ENCODE assay signal across 17 cellular contexts in genomic region chr3:113625724-113626348, GRCh38.
DNase-seq lines count a peak whose midpoint lies in the region; ATAC-seq and TF ChIP-seq lines count a peak whose summit lies in the region.
"Had no signal": no experiment of that assay in that cellular context is flagged by ENCODE, and none has a peak within 500 bp of the region (broad histone marks: within the 10 kb centered on the region; RNA-seq: fewer than 3 reads in every experiment).

No MANE protein-coding gene starts in this region.

- H3K27me3 ChIP-seq in heart left ventricle (no peaks in the 10 kb centered on the region), right cardiac atrium (ENCODE audit: control insufficient read depth, insufficient read depth) (no peaks in the 10 kb centered on the region), mesenchymal stem cell (ENCODE audit: control insufficient read depth in 1 of 2, insufficient read depth in 1 of 2, low read length in 2 of 2) (peaks cover 0 to 19% of the 10 kb centered on the region in 2 experiments)

- TF ChIP-seq CTCF in heart left ventricle (IDR thresholded peaks at IDR 0.05): no peak

- no peak overlapping the region for H2BK15ac ChIP-seq in mesenchymal stem cell (ENCODE audit: low read depth, poor library complexity, severe bottlenecking)

- H3K4me3 ChIP-seq in heart left ventricle (peak overlapping the region in 8 of 12 donors; percentile 1 to 44 (median 32)), right cardiac atrium (ENCODE audit: low read length) (no peak overlapping the region), mesenchymal stem cell (ENCODE audit: insufficient read depth in 1 of 2, low read depth in 1 of 2, low read length in 2 of 2) (no peak overlapping the region)
- H3K4me3 ChIP-seq: SJSA1 had no signal

- intact Hi-C loops in heart left ventricle (cut with DNase I): loop anchor here (1.0 to 10.0 kb wide), 7 partner anchors 45 to 591 kb away; no protein-coding TSS in a partner anchor
- intact Hi-C loops in right cardiac atrium (cut with DNase I): loop anchor here in 3 of 4 donors (5.0 to 10.0 kb wide), 2 partner anchors 129 to 131 kb away; no protein-coding TSS in a partner anchor

- H3K27ac ChIP-seq in heart left ventricle (peak overlapping the region in 5 of 12 donors; percentile 10 to 75 (median 38)), right cardiac atrium (ENCODE audit: low read length) (no peak overlapping the region), mesenchymal stem cell (ENCODE audit: low read length, poor library complexity, severe bottlenecking) (no peak overlapping the region), substantia nigra (ENCODE audit: low read depth, low read length, poor library complexity, severe bottlenecking) (no peak overlapping the region)
- H3K27ac ChIP-seq: SJSA1 had no signal

- TF ChIP-seq POLR2A in heart left ventricle (IDR thresholded peaks at IDR 0.05): no peak

- H4K91ac ChIP-seq in mesenchymal stem cell (ENCODE audit: low read length): no peak overlapping the region

- H3K9ac ChIP-seq in mesenchymal stem cell (ENCODE audit: low read length): peak overlapping the region; percentile 67

- H3K79me1 ChIP-seq in mesenchymal stem cell (replicated peaks; ENCODE audit: low read length, poor library complexity, severe bottlenecking): no peaks in the 10 kb centered on the region

- H3K4me1 ChIP-seq in heart left ventricle (peaks cover 0 to 18% (median 3%) of the 10 kb centered on the region in 12 donors), right cardiac atrium (ENCODE audit: control insufficient read depth, insufficient read depth, low read length) (peaks cover 2% of the 10 kb centered on the region), mesenchymal stem cell (ENCODE audit: control insufficient read depth, insufficient read depth, low read depth, low read length) (no peaks in the 10 kb centered on the region)
- H3K4me1 ChIP-seq: SJSA1 had no signal

- DNase-seq in heart left ventricle (peak in 2 of 5 donors; percentile 26 to 40), right cardiac atrium (no peak), RPMI7951 (ENCODE audit: low read depth) (peak; percentile 10), mesenchymal stem cell (no peak), superior temporal gyrus (ENCODE audit: extremely low spot score) (peak; percentile 28), substantia nigra (lab: John Stamatoyannopoulos, UW) (no peak)
- DNase-seq in activated T-cell treated with anti-CD3 and anti-CD28 coated beads, Interleukin-2, amount 50 U/mL, for 1 hour: no peak
- DNase-seq: activated T-cell treated with anti-CD3 and anti-CD28 coated beads for 4 hours; AML-193; effector CD8-positive, alpha-beta T cell; foreskin fibroblast; KG1; NCI-H187 treated with DMSO at 0.1 percent for 48 hours; NCI-H526; stimulated activated CD4-positive, alpha-beta T cell treated with anti-CD3 and anti-CD28 coated beads, Interleukin-4, amount 100 ng/mL, for 1 hour had no signal

- H3K36me3 ChIP-seq in heart left ventricle (no peaks in the 10 kb centered on the region), mesenchymal stem cell (ENCODE audit: control insufficient read depth in 1 of 2, insufficient read depth in 2 of 2, low read depth in 1 of 2, low read length in 2 of 2) (no peaks in the 10 kb centered on the region)
- H3K36me3 ChIP-seq: SJSA1 had no signal

- no peak overlapping the region for H3K23ac ChIP-seq in mesenchymal stem cell (ENCODE audit: low read length in 2 of 2)

- H2AFZ ChIP-seq in mesenchymal stem cell (ENCODE audit: low read depth, low read length): no peak overlapping the region

- no peak overlapping the region for H4K8ac ChIP-seq in mesenchymal stem cell (ENCODE audit: low read length)

- 40 to 57% (median 54%) methylated on average over 12 of the region's 12 CpGs for WGBS in heart left ventricle, 4 donors
- WGBS in right cardiac atrium: 49% methylated on average over 12 of the region's 12 CpGs
- 83% methylated on average over 12 of the region's 12 CpGs for WGBS in mesenchymal stem cell

- H2AK5ac ChIP-seq in mesenchymal stem cell (ENCODE audit: low read length, severe bottlenecking): no peak overlapping the region

- no peak overlapping the region for H2BK12ac ChIP-seq in mesenchymal stem cell (ENCODE audit: low read length in 2 of 2)

- H3K4ac ChIP-seq in mesenchymal stem cell (ENCODE audit: low read depth in 1 of 2, low read length in 2 of 2): no peak overlapping the region

- no peak overlapping the region for H3K18ac ChIP-seq in mesenchymal stem cell (ENCODE audit: low read depth in 1 of 2, low read length in 2 of 2)

- no peak overlapping the region for H3K14ac ChIP-seq in mesenchymal stem cell (ENCODE audit: low read length in 2 of 2)

- no peak overlapping the region for H2BK120ac ChIP-seq in mesenchymal stem cell (ENCODE audit: low read depth, low read length)

- H3K9me3 ChIP-seq in heart left ventricle (no peaks in the 10 kb centered on the region), right cardiac atrium (ENCODE audit: control insufficient read depth, low read length) (no peaks in the 10 kb centered on the region), mesenchymal stem cell (ENCODE audit: control insufficient read depth, low read length) (no peaks in the 10 kb centered on the region)
- H3K9me3 ChIP-seq: SJSA1 had no signal

- H2BK5ac ChIP-seq in mesenchymal stem cell (ENCODE audit: low read depth, low read length, poor library complexity, severe bottlenecking): no peak overlapping the region

- H3K4me2 ChIP-seq in mesenchymal stem cell (ENCODE audit: low read length, poor library complexity, severe bottlenecking): no peak overlapping the region

- ATAC-seq in heart left ventricle: peak in 2 of 4 donors; percentile 44 to 52
- no peak for ATAC-seq in right cardiac atrium
- ATAC-seq in GM18502 (IDR thresholded peaks at IDR 0.05; ENCODE audit: poor library complexity, unreplicated experiment): no peak

Comparison
In these comparisons a context has a peak if more than half of its experiments do, and no peak if none do; other contexts are left out.
1. H3K4me3 ChIP-seq: peak in heart left ventricle (8 of 12); none in right cardiac atrium (single experiment) and mesenchymal stem cell (0 of 2).
2. DNase-seq: peak in RPMI7951 (single experiment) and superior temporal gyrus (single experiment); none in right cardiac atrium (0 of 3), mesenchymal stem cell (single experiment), activated T-cell treated with anti-CD3 and anti-CD28 coated beads, Interleukin-2, amount 50 U/mL, for 1 hour (single experiment) and substantia nigra (0 of 49).